1 cellular context compared by ENCODE assay signal in genomic region chr7:45892407-45893035, GRCh38.
TF ChIP-seq lines count a peak whose summit lies in the region.

No MANE protein-coding gene starts in this region.

TF ChIP-seq in HepG2, 621 proteins besides CTCF, POLR2A, EP300 and RAD21 (continued from another document and continues in another):
- TF ChIP-seq GMEB2 (CRISPR knock-in tag; IDR thresholded peaks at IDR 0.05; ENCODE audit: low read depth) (no peak), NFKBIZ (CRISPR knock-in tag; IDR thresholded peaks at IDR 0.05) (no peak), ZNF335 (CRISPR knock-in tag; IDR thresholded peaks at IDR 0.05) (no peak), SIN3B (IDR thresholded peaks at IDR 0.05; ENCODE audit: low read length) (no peak), HHEX (CRISPR knock-in tag; IDR thresholded peaks at IDR 0.05) (no peak), NFE2 (CRISPR knock-in tag; IDR thresholded peaks at IDR 0.05) (no peak), CREBL2 (CRISPR knock-in tag; IDR thresholded peaks at IDR 0.05; ENCODE audit: borderline replicate concordance) (no peak), EHMT2 (IDR thresholded peaks at IDR 0.05; ENCODE audit: borderline replicate concordance, low read depth, low read length) (no peak), PATZ1 (CRISPR knock-in tag; IDR thresholded peaks at IDR 0.05) (no peak), FOXJ3 (CRISPR knock-in tag; IDR thresholded peaks at IDR 0.05; ENCODE audit: borderline replicate concordance) (peak; percentile 48; the same call in 1 of the 2 replicates), ZNF704 (CRISPR knock-in tag; IDR thresholded peaks at IDR 0.05; ENCODE audit: borderline replicate concordance) (no peak), FUBP1 (CRISPR knock-in tag; IDR thresholded peaks at IDR 0.05; ENCODE audit: borderline replicate concordance) (peak; percentile 99), GPBP1L1 (CRISPR knock-in tag; IDR thresholded peaks at IDR 0.05) (no peak), ZNF878 (CRISPR knock-in tag; IDR thresholded peaks at IDR 0.05) (peak; percentile 91), GRHL1 (CRISPR knock-in tag; conservative IDR thresholded peaks at IDR 0.05) (no peak), PHB2 (IDR thresholded peaks at IDR 0.05; ENCODE audit: partially characterized antibody) (no peak), ZNF841 (CRISPR knock-in tag; IDR thresholded peaks at IDR 0.05; ENCODE audit: borderline replicate concordance) (peak; percentile 55; the same call in 1 of the 2 replicates), DBP (CRISPR knock-in tag; IDR thresholded peaks at IDR 0.05; ENCODE audit: not compliant biosample characterization) (no peak), ZNF776 (CRISPR knock-in tag; IDR thresholded peaks at IDR 0.05) (0 out of 2 replicates have a peak, but pooled peaks have one; percentile 14), SRSF4 (IDR thresholded peaks at IDR 0.05; ENCODE audit: low read depth, low read length, poor library complexity, severe bottlenecking) (no peak), ZNF430 (CRISPR knock-in tag; IDR thresholded peaks at IDR 0.05) (no peak), ZNF687 (CRISPR knock-in tag; IDR thresholded peaks at IDR 0.05) (peak; percentile 53; the same call in 1 of the 2 replicates), MBNL3 (CRISPR knock-in tag; conservative IDR thresholded peaks at IDR 0.05) (no peak), ZNF280D (CRISPR knock-in tag; IDR thresholded peaks at IDR 0.05) (no peak), ZNF660 (CRISPR knock-in tag; IDR thresholded peaks at IDR 0.05; ENCODE audit: borderline replicate concordance, low read depth) (no peak), NCOA2 (CRISPR knock-in tag; IDR thresholded peaks at IDR 0.05) (no peak), DMTF1 (CRISPR knock-in tag; IDR thresholded peaks at IDR 0.05) (no peak), E2F1 (CRISPR knock-in tag; IDR thresholded peaks at IDR 0.05) (no peak), TRIM24 (CRISPR knock-in tag; IDR thresholded peaks at IDR 0.05) (no peak), ZNF615 (CRISPR knock-in tag; IDR thresholded peaks at IDR 0.05; ENCODE audit: borderline replicate concordance) (no peak; the same call in 1 of the 2 replicates), SYNCRIP (IDR thresholded peaks at IDR 0.05; ENCODE audit: insufficient read depth, low read depth, low read length) (no peak), KMT2B (CRISPR knock-in tag; IDR thresholded peaks at IDR 0.05) (no peak), ZBTB1 (CRISPR knock-in tag; IDR thresholded peaks at IDR 0.05; ENCODE audit: borderline replicate concordance) (no peak), ZBTB3 (CRISPR knock-in tag; IDR thresholded peaks at IDR 0.05; ENCODE audit: borderline replicate concordance, low read depth) (peak; percentile 52; the same call in 1 of the 2 replicates)
